ENCODE assay signal across 8 cellular contexts in the genomic region with DNA sequence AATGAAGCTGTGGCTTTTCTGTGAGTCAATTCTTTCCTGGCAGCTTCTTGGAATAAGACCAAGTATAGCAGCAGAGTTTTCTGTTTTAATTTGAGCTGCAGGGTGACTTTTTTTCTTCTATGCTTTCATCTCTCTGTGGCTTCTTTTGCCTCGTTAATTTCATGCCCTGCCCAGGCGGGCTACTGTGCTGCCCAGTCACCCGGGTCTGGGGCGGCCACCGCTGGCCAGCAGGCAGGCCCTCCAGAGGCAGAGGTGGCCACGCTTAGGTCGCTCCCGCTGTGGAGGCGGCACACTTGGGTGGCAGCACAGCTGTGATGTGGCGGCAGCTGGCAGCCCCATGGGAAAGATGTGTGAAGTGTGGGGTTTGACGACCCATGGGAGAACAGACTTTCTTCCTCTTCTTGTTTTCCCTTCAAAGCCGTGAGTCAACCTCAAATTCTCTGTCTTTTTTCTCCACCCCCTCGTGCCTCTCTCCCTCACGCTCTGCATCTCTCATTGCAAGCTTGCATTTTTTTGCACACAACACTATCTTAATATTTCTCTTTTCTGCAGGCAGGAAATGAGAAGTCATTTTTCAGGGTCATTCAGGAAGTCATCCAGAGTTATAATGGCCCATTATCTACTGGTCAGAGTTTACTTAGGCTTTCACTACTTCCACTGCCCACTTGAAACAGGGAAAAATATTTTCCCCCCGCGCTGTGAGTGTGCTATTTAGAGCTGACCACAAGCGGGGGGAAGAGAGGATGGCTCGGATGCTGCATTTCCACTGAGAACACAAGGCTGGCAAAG.
DNase-seq lines count a peak whose midpoint lies in the region; FAIRE-seq and TF ChIP-seq lines count a peak whose summit lies in the region.

No MANE protein-coding gene starts in this region.

- TF ChIP-seq POLR2A in H54 (IDR thresholded peaks at IDR 0.05; ENCODE audit: low read depth, low read length), result peak; percentile 36; the same call in 1 of the 2 replicates
- TF ChIP-seq POLR2A in NB4 (IDR thresholded peaks at IDR 0.05; ENCODE audit: extremely low read depth, insufficient read length), result no peak

- peaks cover 4% of the 10 kb centered on the region for H3K27me3 Mint-ChIP-seq in chondrocyte (ENCODE audit: low read depth)

- H3K36me3 ChIP-seq in mucosa of rectum (ENCODE audit: control insufficient read depth in 2 of 2, insufficient read depth in 2 of 2, low read length in 2 of 2), result peaks cover 0 to 8% of the 10 kb centered on the region in 2 donors

- DNase-seq in activated CD4-positive, alpha-beta T cell treated with anti-CD3 and anti-CD28 coated beads for 48 hours, result peak; percentile 17
- no peak for DNase-seq in activated CD4-positive, alpha-beta T cell treated with anti-CD3 and anti-CD28 coated beads for 4 hours
- DNase-seq in H54 (ENCODE audit: insufficient read length, low spot score), result peak; percentile 91
- peak; percentile 89 for DNase-seq in NB4 (ENCODE audit: low read depth)
- DNase-seq in chondrocyte (ENCODE audit: low spot score), result no peak
- DNase-seq in SHP77 (lab: John Stamatoyannopoulos, UW), result no peak
- no peak for DNase-seq in activated effector memory CD4-positive, alpha-beta T cell treated with Interleukin-2 at 50 U/mL for 16 hours

- no peaks in the 10 kb centered on the region for H3K27me3 ChIP-seq in mucosa of rectum (ENCODE audit: control insufficient read depth in 2 of 2, insufficient read depth in 2 of 2, low read length in 2 of 2)

- peaks cover 6% of the 10 kb centered on the region for H3K36me3 Mint-ChIP-seq in chondrocyte (ENCODE audit: low read depth)

- H3K9me3 ChIP-seq in mucosa of rectum (ENCODE audit: control insufficient read depth in 2 of 2, low read length in 2 of 2), result no peaks in the 10 kb centered on the region

- H3K4me3 ChIP-seq in NB4 (ENCODE audit: low read depth, low read length) (no peak overlapping the region), mucosa of rectum (ENCODE audit: low read length in 2 of 2) (peak overlapping the region in 1 of 2 donors; percentile 42)

- peak overlapping the region; percentile 97 for H3K27ac Mint-ChIP-seq in chondrocyte (ENCODE audit: unreplicated experiment)

- no peak for TF ChIP-seq CTCF in NB4 (IDR thresholded peaks at IDR 0.05; ENCODE audit: low read depth, low read length)
- peak; percentile 45 for TF ChIP-seq CTCF in chondrocyte (IDR thresholded peaks at IDR 0.05)

- peak; percentile 50 for FAIRE-seq in H54 (lab: Jason Lieb, UNC)

- peak overlapping the region; percentile 64 for H3K4me3 Mint-ChIP-seq in chondrocyte (ENCODE audit: unreplicated experiment)

- no peak overlapping the region for H3K9ac ChIP-seq in mucosa of rectum (ENCODE audit: low read depth in 1 of 2, low read length in 2 of 2)

- H3K27ac ChIP-seq in mucosa of rectum (ENCODE audit: low read depth in 2 of 2, low read length in 2 of 2), result peak overlapping the region; percentile 60 to 61

- peaks cover 41% of the 10 kb centered on the region for H3K4me1 Mint-ChIP-seq in chondrocyte (ENCODE audit: low read depth)

- H3K9me3 Mint-ChIP-seq in chondrocyte (ENCODE audit: low read depth), result no peaks in the 10 kb centered on the region

- H3K4me1 ChIP-seq in mucosa of rectum (ENCODE audit: control insufficient read depth in 2 of 2, insufficient read depth in 2 of 2, low read length in 2 of 2), result peaks cover 2 to 9% of the 10 kb centered on the region in 2 donors

Comparison
In these comparisons a context has a peak if more than half of its experiments do, and no peak if none do; other contexts are left out.
1. DNase-seq: peak in activated CD4-positive, alpha-beta T cell treated with anti-CD3 and anti-CD28 coated beads for 48 hours (single experiment), H54 (single experiment) and NB4 (single experiment); none in activated CD4-positive, alpha-beta T cell treated with anti-CD3 and anti-CD28 coated beads for 4 hours (0 of 2), chondrocyte (single experiment), SHP77 (0 of 2) and activated effector memory CD4-positive, alpha-beta T cell treated with Interleukin-2 at 50 U/mL for 16 hours (single experiment).